8 cellular contexts compared by ENCODE assay signal in the genomic region with DNA sequence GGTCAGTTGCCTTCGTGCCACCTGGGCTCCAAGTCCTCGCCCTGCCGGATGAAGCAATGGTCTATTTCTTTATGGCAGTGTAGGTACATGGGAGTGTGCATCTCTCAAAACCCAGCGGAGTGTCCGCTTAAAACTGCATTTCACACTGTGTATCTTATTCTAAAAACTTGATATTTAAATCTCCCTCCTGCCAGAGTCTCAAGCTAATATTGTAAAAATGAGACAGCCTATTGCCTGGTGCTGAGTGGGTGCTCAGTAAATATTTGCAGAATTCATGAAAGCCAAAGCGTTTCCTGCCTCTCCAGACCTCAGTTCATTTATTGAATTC. TPM values are rescaled to one million over a fixed set of nuclear protein-coding genes. Genes with fewer than 3 reads are reported as not detected.
DNase-seq lines count a peak whose midpoint lies in the region; ATAC-seq and TF ChIP-seq lines count a peak whose summit lies in the region.

No MANE protein-coding gene starts in this region.

- H3K36me3 Mint-ChIP-seq in activated naive CD4-positive, alpha-beta T cell treated with anti-CD3 and anti-CD28 coated beads, Interleukin-2, amount 50 U/mL, for 72 hours, result peaks cover 16 to 22% of the 10 kb centered on the region in 2 donors

- no TSS peak for BruUV-seq in A673 (replicated peaks; lab: Mats Ljungman, UMichigan)

- no peaks in the 10 kb centered on the region for H3K9me3 ChIP-seq in A673 (ENCODE audit: low read depth, low read length, poor library complexity, severe bottlenecking)
- no peaks in the 10 kb centered on the region for H3K9me3 ChIP-seq in GM23248 (ENCODE audit: low read depth)
- no peaks in the 10 kb centered on the region for H3K9me3 ChIP-seq in thymus (ENCODE audit: control insufficient read depth)

- no peak for TF ChIP-seq CTCF in A673 (conservative IDR thresholded peaks at IDR 0.05; ENCODE audit: low read depth, low read length)

- H3F3A ChIP-seq in GM23248 (ENCODE audit: insufficient read depth), result peaks cover 27% of the 10 kb centered on the region

- H3K9ac ChIP-seq in GM23248, result peak overlapping the region; percentile 86

- H3K79me2 ChIP-seq in GM23248 (ENCODE audit: insufficient read depth), result peaks cover 38% of the 10 kb centered on the region

- H3K27ac ChIP-seq in A673 (ENCODE audit: low read depth, low read length, poor library complexity, severe bottlenecking), result peak overlapping the region; percentile 59
- peak overlapping the region; percentile 12; the same call in 1 of the 2 replicates for H3K27ac ChIP-seq in GM23248
- H3K27ac ChIP-seq in thymus (ENCODE audit: low read depth), result no peak overlapping the region

- CTCF ChIA-PET in A673 (lab: Charles Lee), result no interaction called here

- H3K36me3 ChIP-seq in A673 (ENCODE audit: insufficient read depth, low read length, poor library complexity, severe bottlenecking) (no peaks in the 10 kb centered on the region), GM23248 (ENCODE audit: low read depth) (no peaks in the 10 kb centered on the region), thymus (ENCODE audit: control insufficient read depth, insufficient read depth) (no peaks in the 10 kb centered on the region)

- intact Hi-C loops in A673 (cut with micrococcal nuclease; ENCODE audit: unreplicated experiment), result no loop called here
- intact Hi-C loops in left colon (cut with DNase I, micrococcal nuclease), result no loop called here

- DNase-seq in A673 (ENCODE audit: low spot score), result no peak
- DNase-seq in GM23248, result peak; percentile 51
- no peak for DNase-seq in activated naive CD4-positive, alpha-beta T cell treated with anti-CD3 and anti-CD28 coated beads, Interleukin-2, amount 50 U/mL, for 72 hours (ENCODE audit: low spot score in 2 of 2)
- DNase-seq in left colon, result no peak
- DNase-seq in midbrain (lab: John Stamatoyannopoulos, UW), result no peak

- H3K4me1 ChIP-seq in A673 (ENCODE audit: insufficient read depth, low read length, poor library complexity, severe bottlenecking) (peaks cover 21% of the 10 kb centered on the region), GM23248 (ENCODE audit: insufficient read depth) (peaks cover 26% of the 10 kb centered on the region), thymus (ENCODE audit: control insufficient read depth, insufficient read depth, low read length) (peaks cover 13% of the 10 kb centered on the region)

- H3K4me2 ChIP-seq in GM23248 (ENCODE audit: unreplicated experiment), result peak overlapping the region; percentile 96

- no peaks in the 10 kb centered on the region for H3K9me3 Mint-ChIP-seq in activated naive CD4-positive, alpha-beta T cell treated with anti-CD3 and anti-CD28 coated beads, Interleukin-2, amount 50 U/mL, for 72 hours

- WGBS in GM23248 (ENCODE audit: low coverage in 1 of 2, low lambda C conversion rate in 2 of 2, missing lambda C conversion rate in 2 of 2), 2 experiments, result 23 to 34% methylated on average over 5 to 6 of the region's 6 CpGs
- 33% methylated on average over 6 of the region's 6 CpGs for WGBS in thymus

- H4K20me1 ChIP-seq in GM23248 (ENCODE audit: insufficient read depth), result no peaks in the 10 kb centered on the region

- H3K4me3 ChIP-seq in A673 (ENCODE audit: low read depth, low read length, poor library complexity, severe bottlenecking), result peak overlapping the region; percentile 89
- H3K4me3 ChIP-seq in GM23248, result peak overlapping the region; percentile 85
- H3K4me3 ChIP-seq in thymus (ENCODE audit: low read length), result peak overlapping the region; percentile 97

- peak overlapping the region; percentile 88 for H2AFZ ChIP-seq in GM23248

- in situ Hi-C loops in GM23248 (cut with MboI), result no loop called here

- H3K27ac Mint-ChIP-seq in activated naive CD4-positive, alpha-beta T cell treated with anti-CD3 and anti-CD28 coated beads, Interleukin-2, amount 50 U/mL, for 72 hours, result peak overlapping the region; percentile 39 to 90

- POLR2A ChIA-PET in A673 (lab: Charles Lee; ENCODE audit: low non-redundant PET), result no interaction called here

- no peak for ATAC-seq in activated naive CD4-positive, alpha-beta T cell treated with anti-CD3 and anti-CD28 coated beads, Interleukin-2, amount 50 U/mL, for 72 hours
- ATAC-seq in left colon (peak; percentile 5), GM19395 (IDR thresholded peaks at IDR 0.05; ENCODE audit: unreplicated experiment) (no peak), GM21528 (IDR thresholded peaks at IDR 0.05; ENCODE audit: low FRiP score, unreplicated experiment) (no peak)

- H3K9me2 ChIP-seq in GM23248 (ENCODE audit: insufficient read depth), result no peaks in the 10 kb centered on the region

- H3K27me3 ChIP-seq in A673 (replicated peaks; ENCODE audit: insufficient read depth, low read depth, low read length, poor library complexity), result no peaks in the 10 kb centered on the region
- no peaks in the 10 kb centered on the region for H3K27me3 ChIP-seq in GM23248 (replicated peaks; ENCODE audit: insufficient read depth)
- H3K27me3 ChIP-seq in thymus (ENCODE audit: control insufficient read depth, insufficient read depth), result no peaks in the 10 kb centered on the region

RNA-seq across cellular contexts. Expression of gene TBC1D2B, which starts 0.3 kb away (rescaled TPM):
- 26.0 and 29.4 TPM in 2 replicates for total RNA-seq in A673 (2021)
- 40.5 and 42.0 TPM in 2 replicates for total RNA-seq in GM23248 (2014; rRNA removed; shearing (Covaris generic))
- 11.1 and 13.5 TPM in 2 replicates for polyA plus RNA-seq in GM23248 (2016; fragmentation: Nextera tagmentation; extraction: Ambion mirVana)
- total RNA-seq in activated naive CD4-positive, alpha-beta T cell treated with anti-CD3 and anti-CD28 coated beads, Interleukin-2, amount 50 U/mL, for 72 hours, result 10 to 100 TPM; 55.9 to 82.2 TPM
- 10 to 100 TPM; 41.3 to 63.5 TPM for total RNA-seq in left colon
- polyA plus RNA-seq in thymus, result 20.0 TPM

RNA-seq across cellular contexts. Expression of gene SH2D7, which starts 14.5 kb away (rescaled TPM):
- total RNA-seq in A673 (2021) (not detected in 2 replicates), left colon (1 to 10 TPM in 1 of 2 donors, under 1 TPM in 1; 0.89 to 2.4 TPM)
- total RNA-seq in GM23248 (2014; rRNA removed; shearing (Covaris generic)), result not detected in 2 replicates
- polyA plus RNA-seq in GM23248 (2016; fragmentation: Nextera tagmentation; extraction: Ambion mirVana) (not detected in 2 replicates), thymus (0.05 TPM)
- total RNA-seq in activated naive CD4-positive, alpha-beta T cell treated with anti-CD3 and anti-CD28 coated beads, Interleukin-2, amount 50 U/mL, for 72 hours, result not detected

RNA-seq across cellular contexts. Expression of gene CIB2, which starts 53.4 kb away (rescaled TPM):
- 1.7 and 2.1 TPM in 2 replicates for total RNA-seq in A673 (2021)
- 1.4 and 3.4 TPM in 2 replicates for total RNA-seq in GM23248 (2014; rRNA removed; shearing (Covaris generic))
- 2.3 and 2.9 TPM in 2 replicates for polyA plus RNA-seq in GM23248 (2016; fragmentation: Nextera tagmentation; extraction: Ambion mirVana)
- 1 to 10 TPM; 1.4 to 1.6 TPM for total RNA-seq in activated naive CD4-positive, alpha-beta T cell treated with anti-CD3 and anti-CD28 coated beads, Interleukin-2, amount 50 U/mL, for 72 hours
- 10 to 100 TPM; 12.0 to 19.7 TPM for total RNA-seq in left colon
- polyA plus RNA-seq in thymus, result 11.2 TPM
